Comparison of ENCODE assay signal across 21 cellular contexts in the genomic region with DNA sequence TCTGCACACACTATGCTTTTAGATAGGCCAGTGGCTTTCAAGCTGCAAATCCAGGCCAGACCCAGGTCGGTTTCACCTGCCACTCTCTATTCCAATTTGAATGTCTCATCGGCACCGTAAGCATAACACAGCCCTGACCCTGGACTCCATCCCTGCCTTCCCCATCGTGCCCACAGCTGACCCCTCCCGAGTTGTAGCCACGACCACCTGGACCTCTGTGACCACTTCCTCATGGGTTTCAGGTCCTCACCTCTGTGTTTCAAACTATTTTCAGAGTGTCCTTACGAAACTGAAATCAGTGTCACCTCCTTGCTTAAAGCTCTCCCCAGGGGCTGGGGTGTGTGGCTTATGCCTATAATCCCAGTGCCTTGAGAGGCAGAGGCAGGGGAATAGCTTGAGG. TPM values are rescaled to one million over a fixed set of nuclear protein-coding genes. Genes with fewer than 3 reads are reported as not detected.
DNase-seq lines count a peak whose midpoint lies in the region; ATAC-seq, FAIRE-seq and TF ChIP-seq lines count a peak whose summit lies in the region.
"Had no signal": no experiment of that assay in that cellular context is flagged by ENCODE, and none has a peak within 500 bp of the region (broad histone marks: within the 10 kb centered on the region; RNA-seq: fewer than 3 reads in every experiment).

No MANE protein-coding gene starts in this region.

- H3K27me3 ChIP-seq in H9 (ENCODE audit: insufficient read depth, low read length), result no peaks in the 10 kb centered on the region
- H3K27me3 ChIP-seq: brain microvascular endothelial cell, heart left ventricle, Peyer's patch, stomach, uterus had no signal

- CTCF ChIA-PET in GM10248 (lab: Yijun Ruan, JAX), result interaction anchor here (1.0 to 1.9 kb wide), 4 partner anchors 11 to 22 kb away, joined by 3 to 5 read pairs (median 3); partner anchors contain the start of gene RAB8A

- no peaks in the 10 kb centered on the region for H3K9me3 ChIP-seq in H9 (ENCODE audit: control insufficient read depth, low read depth, low read length)
- H3K9me3 ChIP-seq: HAP-1, heart left ventricle, Peyer's patch, stomach, uterus had no signal

- H3K9me3 Mint-ChIP-seq in naive thymus-derived CD8-positive, alpha-beta T cell, result peaks cover 0 to 17% (median 0%) of the 10 kb centered on the region in 9 donors
- H3K9me3 Mint-ChIP-seq in H9, result no peaks in the 10 kb centered on the region; a peak in 2 of 5 replicates

- H3K27ac ChIP-seq in H9 (ENCODE audit: insufficient read length, low read depth, low read length), result no peak overlapping the region
- H3K27ac ChIP-seq: brain microvascular endothelial cell, heart left ventricle, stomach, uterus had no signal

- no peak for ATAC-seq in naive thymus-derived CD8-positive, alpha-beta T cell
- ATAC-seq in GM21717 (IDR thresholded peaks at IDR 0.05; ENCODE audit: unreplicated experiment), result no peak
- ATAC-seq: heart left ventricle had no signal

- no peak overlapping the region for H2BK12ac ChIP-seq in H9 (ENCODE audit: insufficient read length, low read depth, low read length)

- H3K4ac ChIP-seq in H9 (ENCODE audit: low read depth, low read length), result no peak overlapping the region

- H3K4me3 Mint-ChIP-seq in naive thymus-derived CD8-positive, alpha-beta T cell, result no peak overlapping the region
- no peak overlapping the region for H3K4me3 Mint-ChIP-seq in H9

- no peaks in the 10 kb centered on the region for H4K20me1 ChIP-seq in H9 (ENCODE audit: control insufficient read depth, insufficient read depth, insufficient read length)

- no peak overlapping the region for H4K91ac ChIP-seq in H9 (ENCODE audit: insufficient read length, low read depth, low read length)

- no peaks in the 10 kb centered on the region for H3K27me3 Mint-ChIP-seq in naive thymus-derived CD8-positive, alpha-beta T cell
- peaks cover 5% of the 10 kb centered on the region for H3K27me3 Mint-ChIP-seq in H9 (ENCODE audit: low read depth)

- TF ChIP-seq CTCF in GM10248 (IDR thresholded peaks at IDR 0.05; ENCODE audit: control extremely low read depth, extremely low read depth, low read depth, missing control alignments) (no peak), H9 (conservative IDR thresholded peaks at IDR 0.05) (no peak)

- H3K36me3 Mint-ChIP-seq in naive thymus-derived CD8-positive, alpha-beta T cell, result peaks cover 19 to 51% (median 30%) of the 10 kb centered on the region in 3 donors
- peaks cover 30 to 51% (median 45%) of the 10 kb centered on the region in 3 experiments; a peak in 6 of 7 replicates for H3K36me3 Mint-ChIP-seq in H9 (ENCODE audit: insufficient read depth in 1 of 3, low read depth in 3 of 3)

- H3K14ac ChIP-seq in H9 (ENCODE audit: insufficient read depth, low read length), result no peak overlapping the region

- no peak overlapping the region for H3K9ac ChIP-seq in H9 (ENCODE audit: extremely low read depth, insufficient read length, low read length)

- H3K4me1 ChIP-seq in H9 (ENCODE audit: insufficient read depth, low read length), result no peaks in the 10 kb centered on the region
- H3K4me1 ChIP-seq: HAP-1, uterus had no signal

- H3K79me2 ChIP-seq in H9 (ENCODE audit: insufficient read depth, low read length), result no peaks in the 10 kb centered on the region

- no peak overlapping the region for H2AK5ac ChIP-seq in H9 (ENCODE audit: insufficient read length, low read length)

- no peak overlapping the region for H3K56ac ChIP-seq in H9 (ENCODE audit: insufficient read length, low read depth, low read length)

- H2BK15ac ChIP-seq in H9 (ENCODE audit: low read depth, low read length), result no peak overlapping the region

- no peak overlapping the region for H3K23ac ChIP-seq in H9 (ENCODE audit: insufficient read length, low read depth, low read length)

- peaks cover under 1 to 40% (median 8%) of the 10 kb centered on the region in 4 donors for H3K4me1 Mint-ChIP-seq in naive thymus-derived CD8-positive, alpha-beta T cell
- H3K4me1 Mint-ChIP-seq in H9, result peaks cover 6% of the 10 kb centered on the region in 2 experiments

- no peak overlapping the region for H3K4me2 ChIP-seq in H9 (ENCODE audit: insufficient read depth, insufficient read length, low read length)
- H3K4me2 ChIP-seq: smooth muscle cell had no signal

- POLR2A ChIA-PET in GM10248 (lab: Yijun Ruan, JAX), result interaction anchor here (0.6 to 0.7 kb wide), 3 partner anchors 24 to 61 kb away, joined by 3 to 7 read pairs (median 4); no protein-coding TSS in a partner anchor
- POLR2A ChIA-PET in naive thymus-derived CD8-positive, alpha-beta T cell (lab: Charles Lee), result interaction anchor here (2.4 kb wide), 1 partner anchor 9 kb away, joined by 6 read pairs; the partner anchor contains the start of gene HSH2D

- no peaks in the 10 kb centered on the region for H3K23me2 ChIP-seq in H9 (ENCODE audit: insufficient read length, low read depth, low read length, poor library complexity, severe bottlenecking)

- H4K8ac ChIP-seq in H9 (replicated peaks; ENCODE audit: insufficient read length, low read depth, low read length), result no peak overlapping the region

- no peak overlapping the region for H3T11ph ChIP-seq in H9 (ENCODE audit: low read length)

- WGBS in H9 (ENCODE audit: extremely low coverage, insufficient read length, low lambda C conversion rate), result no CpG with 5 or more reads among the region's 7 CpGs

- peak; percentile 71 for FAIRE-seq in GM19239 (lab: Jason Lieb, UNC)

- H2BK5ac ChIP-seq in H9 (ENCODE audit: insufficient read length, low read length), result no peak overlapping the region

- no peak overlapping the region for H2BK20ac ChIP-seq in H9 (ENCODE audit: low read depth, low read length, poor library complexity, severe bottlenecking)

- no peak overlapping the region for H3K18ac ChIP-seq in H9 (ENCODE audit: insufficient read length, low read depth, low read length)

- H4K5ac ChIP-seq in H9 (ENCODE audit: insufficient read length, low read depth, low read length), result no peak overlapping the region

- no peaks in the 10 kb centered on the region for H3K79me1 ChIP-seq in H9 (ENCODE audit: insufficient read depth, low read depth, low read length, poor library complexity, severe bottlenecking)

- no peak overlapping the region for H2BK120ac ChIP-seq in H9 (ENCODE audit: low read depth, low read length, poor library complexity, severe bottlenecking)

- peak overlapping the region in 7 of 10 donors; percentile 26 to 74 (median 52) for H3K27ac Mint-ChIP-seq in naive thymus-derived CD8-positive, alpha-beta T cell
- H3K27ac Mint-ChIP-seq in H9, result peak overlapping the region in 1 of 3 experiments; percentile 19; a peak in 1 of 7 replicates

- DNase-seq in GM10248 (ENCODE audit: extremely low spot score), result peak; percentile 49
- peak; percentile 69 for DNase-seq in GM19239 (ENCODE audit: insufficient read length, low spot score)
- DNase-seq in MV-4-11 (lab: John Stamatoyannopoulos, UW), result peak; percentile 30
- DNase-seq in naive thymus-derived CD8-positive, alpha-beta T cell, result no peak
- DNase-seq in NCI-H187 (lab: John Stamatoyannopoulos, UW), result no peak
- no peak for DNase-seq in activated effector memory CD4-positive, alpha-beta T cell treated with anti-CD3 and anti-CD28 coated beads, Interleukin-2, amount 50 U/mL, for 16 hours
- no peak for DNase-seq in H9
- DNase-seq: activated naive CD4-positive, alpha-beta T cell; AML-193; brain microvascular endothelial cell; heart left ventricle; NCI-H1694 treated with DMSO at 0.1 percent for 48 hours; NCI-H510A treated with DMSO at 0.1 percent for 48 hours; stomach; uterus had no signal

- no peak overlapping the region for H2AFZ ChIP-seq in H9 (ENCODE audit: low read length)

RNA-seq across cellular contexts. Expression of gene HSH2D, which starts 9.0 kb away (rescaled TPM):
- total RNA-seq in naive thymus-derived CD8-positive, alpha-beta T cell, result 10 to 100 TPM; 20.5 to 25.2 TPM
- polyA plus RNA-seq in naive thymus-derived CD8-positive, alpha-beta T cell, result 1 to 10 TPM; 6.5 to 9.8 (median 6.7) TPM
- 1.8 and 2.3 TPM in 2 replicates for total RNA-seq in H9 (2021)
- total RNA-seq: smooth muscle cell had no signal

RNA-seq across cellular contexts. Expression of gene RAB8A, which starts 22.8 kb away (rescaled TPM):
- total RNA-seq in naive thymus-derived CD8-positive, alpha-beta T cell, result 10 to 100 TPM; 66.5 to 88.3 TPM
- 10 to 100 TPM; 65.6 to 69.8 (median 66.1) TPM for polyA plus RNA-seq in naive thymus-derived CD8-positive, alpha-beta T cell
- total RNA-seq in H9 (2021), result 93.8 and 103 TPM in 2 replicates

RNA-seq across cellular contexts. Expression of gene CIB3, which starts 38.8 kb away (rescaled TPM):
- not detected for total RNA-seq in naive thymus-derived CD8-positive, alpha-beta T cell
- not detected for polyA plus RNA-seq in naive thymus-derived CD8-positive, alpha-beta T cell
- total RNA-seq in H9 (2021), result not detected in 2 replicates
- total RNA-seq: heart left ventricle, mucosa of gallbladder, Peyer's patch, posterior vena cava, smooth muscle cell, stomach, uterus had no signal
- polyA plus RNA-seq: heart left ventricle, smooth muscle cell, stomach had no signal

RNA-seq across cellular contexts. Expression of gene FAM32A, which starts 50.7 kb away (rescaled TPM):
- 10 to 100 TPM; 70.3 to 74.3 TPM for total RNA-seq in naive thymus-derived CD8-positive, alpha-beta T cell
- polyA plus RNA-seq in naive thymus-derived CD8-positive, alpha-beta T cell, result 100 to 1,000 TPM; 150 to 205 (median 183) TPM
- 90.4 and 91.9 TPM in 2 replicates for total RNA-seq in H9 (2021)

RNA-seq across cellular contexts. Expression of gene TPM4, which starts 58.2 kb away (rescaled TPM):
- total RNA-seq in naive thymus-derived CD8-positive, alpha-beta T cell, result 10 to 100 TPM; 57.8 to 60.4 TPM
- polyA plus RNA-seq in naive thymus-derived CD8-positive, alpha-beta T cell, result 10 to 100 TPM; 27.4 to 30.8 (median 29.3) TPM
- 431 TPM in 2 replicates for total RNA-seq in H9 (2021)

Comparison
In these comparisons a context has a peak if more than half of its experiments do, and no peak if none do; other contexts are left out.
1. DNase-seq: peak in GM10248 (single experiment), GM19239 (single experiment) and MV-4-11 (single experiment); none in naive thymus-derived CD8-positive, alpha-beta T cell (0 of 10), NCI-H187 (0 of 2), activated effector memory CD4-positive, alpha-beta T cell treated with anti-CD3 and anti-CD28 coated beads, Interleukin-2, amount 50 U/mL, for 16 hours (single experiment) and H9 (single experiment).